1 cellular context compared by ENCODE assay signal in genomic region chr18:52060612-52061259, GRCh38.
TF ChIP-seq lines count a peak whose summit lies in the region.

No MANE protein-coding gene starts in this region.

TF ChIP-seq in HepG2, 621 proteins besides CTCF, POLR2A, EP300 and RAD21 (continued from another document):
- TF ChIP-seq ZHX2 (IDR thresholded peaks at IDR 0.05; ENCODE audit: low read depth) (no peak), ZHX2 (CRISPR knock-in tag; IDR thresholded peaks at IDR 0.05; ENCODE audit: borderline replicate concordance) (no peak), MTA1 (CRISPR knock-in tag; IDR thresholded peaks at IDR 0.05; ENCODE audit: borderline replicate concordance) (no peak), ZNF589 (CRISPR knock-in tag; conservative IDR thresholded peaks at IDR 0.05) (no peak)
